20 cellular contexts compared by ENCODE assay signal in the genomic region with DNA sequence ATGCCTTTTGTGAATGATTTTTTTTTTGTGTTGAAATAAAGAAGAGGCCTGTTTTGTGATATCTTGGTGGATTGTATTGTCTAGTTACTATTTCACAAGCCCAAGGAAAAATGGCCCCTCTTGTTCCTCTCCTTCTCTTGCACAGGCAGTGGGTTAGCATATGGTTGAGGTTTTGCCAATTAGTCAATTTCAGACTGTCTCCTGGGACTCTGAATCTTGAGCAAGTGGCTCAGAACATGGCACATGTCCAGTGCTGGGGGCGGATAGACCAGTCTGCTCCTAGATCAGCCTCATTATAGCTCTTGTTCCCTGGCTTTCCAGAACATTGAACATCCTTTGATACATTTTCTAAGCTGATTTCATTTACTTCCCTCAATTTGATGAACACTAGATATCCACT.
A peak's percentile ranks its signal among the peaks of the same experiment; 100 is the strongest.
DNase-seq lines count a peak whose midpoint lies in the region; ATAC-seq, FAIRE-seq and TF ChIP-seq lines count a peak whose summit lies in the region.
"Had no signal": no experiment of that assay in that cellular context is flagged by ENCODE, and none has a peak within 500 bp of the region (broad histone marks: within the 10 kb centered on the region; RNA-seq: fewer than 3 reads in every experiment).

No MANE protein-coding gene starts in this region.

- no peaks in the 10 kb centered on the region for H3K36me3 Mint-ChIP-seq in activated T-cell treated with anti-CD3 and anti-CD28 coated beads, Interleukin-2, amount 50 U/mL, for 24 hours (ENCODE audit: low read depth)
- H3K36me3 Mint-ChIP-seq: memory B cell; stimulated activated naive B cell treated with anti-CD40 and anti-IgM and Interleukin-4, amounts not matched to agents 10 μg/mL and 1 μg/mL and 100 μg/mL, for 72 hours had no signal

- no peak for FAIRE-seq in GM12878 (lab: Jason Lieb, UNC)
- FAIRE-seq: H1, RCC 7860, TTC549 had no signal

- H3K27ac ChIP-seq in GM12878 (ENCODE audit: control insufficient read depth, insufficient read depth) (no peak overlapping the region), suprapubic skin (no peak overlapping the region)
- H3K27ac ChIP-seq: right lobe of liver, tibial artery had no signal

- SMC1A ChIA-PET in GM12878 (lab: Charles Lee; ENCODE audit: uncharacterized antibody, unreplicated experiment): no interaction called here

- TF ChIP-seq RAD21 in GM12878 (IDR thresholded peaks at IDR 0.05; ENCODE audit: insufficient read depth, low read depth, low read length): no peak

- CTCF ChIA-PET in GM12878 (lab: Yijun Ruan, JAX): interaction anchor here (1.3 to 1.5 kb wide), 2 partner anchors 23 to 55 kb away, joined by 3 read pairs; no protein-coding TSS in a partner anchor

- peak; percentile 95 for DNase-seq in DMS 273 (lab: John Stamatoyannopoulos, UW; ENCODE audit: unreplicated experiment)
- DNase-seq in NCI-H446 (lab: John Stamatoyannopoulos, UW): peak; percentile 71 to 94
- no peak for DNase-seq in GM12878 (ENCODE audit: low read depth, low spot score)
- DNase-seq in left cardiac atrium: peak; percentile 53
- DNase-seq in activated T-cell treated with anti-CD3 and anti-CD28 coated beads, Interleukin-2, amount 50 U/mL, for 24 hours: no peak
- DNase-seq in suprapubic skin (ENCODE audit: low spot score in 2 of 2): no peak
- DNase-seq: activated CD4-positive, alpha-beta T cell treated with anti-CD3 and anti-CD28 coated beads for 4 hours; COR-L47; NCI-H1417 treated with DMSO at 0.1 percent for 48 hours; stimulated activated naive B cell treated with anti-CD40 and anti-IgM and Interleukin-4, amounts not matched to agents 10 μg/mL and 1 μg/mL and 100 μg/mL, for 72 hours; tibial artery had no signal

- no peak for TF ChIP-seq POLR2A in GM12878 (IDR thresholded peaks at IDR 0.05; ENCODE audit: low read depth, low read length)
- no peak for TF ChIP-seq POLR2A in suprapubic skin (IDR thresholded peaks at IDR 0.05)

- H3K27ac Mint-ChIP-seq in activated T-cell treated with anti-CD3 and anti-CD28 coated beads, Interleukin-2, amount 50 U/mL, for 24 hours: no peak overlapping the region
- H3K27ac Mint-ChIP-seq: activated T-helper 2 cell treated with anti-CD3 and anti-CD28 coated beads, Interferon-gamma antibody, Interleukin-2, Interleukin-4, amounts not matched to agents 10 μg/mL and 5 μg/mL and 100 μg/mL, durations not matched to agents 14 hours and 24 hours and 36 hours; memory B cell; stimulated activated naive B cell treated with anti-CD40 and anti-IgM and Interleukin-4, amounts not matched to agents 10 μg/mL and 1 μg/mL and 100 μg/mL, for 72 hours had no signal

- POLR2A ChIA-PET in GM12878 (lab: Charles Lee): no interaction called here

- WGBS in GM12878 (ENCODE audit: insufficient coverage, insufficient replicate concordance, low lambda C conversion rate, missing lambda C conversion rate): 6% methylated on average over 1 of the region's 1 CpG
- WGBS in suprapubic skin: 33% methylated on average over 1 of the region's 1 CpG

- TF ChIP-seq CTCF in GM12878 (IDR thresholded peaks at IDR 0.05 in 2 of 3, conservative IDR thresholded peaks at IDR 0.05 in 1 of 3; ENCODE audit: control insufficient read depth in 2 of 3, extremely low read depth in 1 of 3, insufficient read depth in 1 of 3, low read depth in 3 of 3, low read length in 3 of 3) (no peak), suprapubic skin (IDR thresholded peaks at IDR 0.05) (no peak)

- peaks cover 3% of the 10 kb centered on the region for H3K9me3 Mint-ChIP-seq in activated T-cell treated with anti-CD3 and anti-CD28 coated beads, Interleukin-2, amount 50 U/mL, for 24 hours
- H3K9me3 Mint-ChIP-seq: memory B cell; stimulated activated naive B cell treated with anti-CD40 and anti-IgM and Interleukin-4, amounts not matched to agents 10 μg/mL and 1 μg/mL and 100 μg/mL, for 72 hours had no signal

- no peaks in the 10 kb centered on the region for H3K4me1 ChIP-seq in GM12878 (ENCODE audit: control insufficient read depth, insufficient read depth, low read length)
- no peaks in the 10 kb centered on the region for H3K4me1 ChIP-seq in suprapubic skin
- H3K4me1 ChIP-seq: right lobe of liver, tibial artery had no signal

- BruUV-seq in GM12878 (replicated peaks; lab: Mats Ljungman, UMichigan): no TSS peak

- RAD21 ChIA-PET in GM12878 (lab: Charles Lee; ENCODE audit: unreplicated experiment): no interaction called here

- no peak overlapping the region for H3K4me2 ChIP-seq in GM12878 (ENCODE audit: control insufficient read depth, insufficient read depth)

- no peaks in the 10 kb centered on the region for H3K4me1 Mint-ChIP-seq in activated T-cell treated with anti-CD3 and anti-CD28 coated beads, Interleukin-2, amount 50 U/mL, for 24 hours (ENCODE audit: low read depth)
- H3K4me1 Mint-ChIP-seq: central memory CD8-positive, alpha-beta T cell; memory B cell; stimulated activated naive B cell treated with anti-CD40 and anti-IgM and Interleukin-4, amounts not matched to agents 10 μg/mL and 1 μg/mL and 100 μg/mL, for 72 hours had no signal

- H4K20me1 ChIP-seq in GM12878 (ENCODE audit: control insufficient read depth, insufficient read depth): no peaks in the 10 kb centered on the region

- no peaks in the 10 kb centered on the region for H3K36me3 ChIP-seq in GM12878 (ENCODE audit: control insufficient read depth in 2 of 2, insufficient read depth in 2 of 2, low read length in 1 of 2)
- no peaks in the 10 kb centered on the region for H3K36me3 ChIP-seq in suprapubic skin
- H3K36me3 ChIP-seq: right lobe of liver, tibial artery had no signal

- ATAC-seq in GM12878 (peak; percentile 47; the same call in 2 of the 3 replicates), left cardiac atrium (peak; percentile 47 to 79), HG03521 (IDR thresholded peaks at IDR 0.05; ENCODE audit: unreplicated experiment) (no peak), GM19455 (IDR thresholded peaks at IDR 0.05; ENCODE audit: unreplicated experiment) (no peak)
- ATAC-seq: right lobe of liver; stimulated activated naive B cell treated with anti-CD40 and anti-IgM and Interleukin-4, amounts not matched to agents 10 μg/mL and 1 μg/mL and 100 μg/mL, for 72 hours had no signal

- in situ Hi-C loops in GM12878 (cut with MboI): no loop called here

- H3K79me2 ChIP-seq in GM12878 (ENCODE audit: control insufficient read depth, insufficient read depth, low read length): no peaks in the 10 kb centered on the region

- H3K4me3 Mint-ChIP-seq in activated T-cell treated with anti-CD3 and anti-CD28 coated beads, Interleukin-2, amount 50 U/mL, for 24 hours: no peak overlapping the region
- H3K4me3 Mint-ChIP-seq: central memory CD8-positive, alpha-beta T cell; memory B cell; stimulated activated naive B cell treated with anti-CD40 and anti-IgM and Interleukin-4, amounts not matched to agents 10 μg/mL and 1 μg/mL and 100 μg/mL, for 72 hours had no signal

- intact Hi-C loops in GM12878 (cut with micrococcal nuclease; ENCODE audit: unreplicated experiment) (no loop called here), left cardiac atrium (cut with DNase I) (no loop called here)

- no peak overlapping the region for H2AFZ ChIP-seq in GM12878 (ENCODE audit: control insufficient read depth, low read depth, low read length)

- H3K27me3 ChIP-seq in GM12878 (replicated peaks in 1 of 2; ENCODE audit: control insufficient read depth in 2 of 2, insufficient read depth in 2 of 2, low read length in 1 of 2) (no peaks in the 10 kb centered on the region), suprapubic skin (no peaks in the 10 kb centered on the region)
- H3K27me3 ChIP-seq: right lobe of liver, tibial artery had no signal

- TF ChIP-seq EP300 in GM12878 (IDR thresholded peaks at IDR 0.05; ENCODE audit: borderline replicate concordance in 1 of 2, control insufficient read depth in 1 of 2, low read depth in 2 of 2, low read length in 2 of 2): no peak
- no peak for TF ChIP-seq EP300 in suprapubic skin (IDR thresholded peaks at IDR 0.05)

- no peaks in the 10 kb centered on the region for H3K27me3 Mint-ChIP-seq in activated T-cell treated with anti-CD3 and anti-CD28 coated beads, Interleukin-2, amount 50 U/mL, for 24 hours
- H3K27me3 Mint-ChIP-seq: central memory CD8-positive, alpha-beta T cell; memory B cell; stimulated activated naive B cell treated with anti-CD40 and anti-IgM and Interleukin-4, amounts not matched to agents 10 μg/mL and 1 μg/mL and 100 μg/mL, for 72 hours had no signal

- H3K4me3 ChIP-seq in GM12878: no peak overlapping the region
- H3K4me3 ChIP-seq in suprapubic skin: no peak overlapping the region
- H3K4me3 ChIP-seq: right lobe of liver, tibial artery had no signal

- H3K9me3 ChIP-seq in GM12878 (replicated peaks; ENCODE audit: control insufficient read depth, insufficient read depth, low read length) (no peaks in the 10 kb centered on the region), suprapubic skin (no peaks in the 10 kb centered on the region)
- H3K9me3 ChIP-seq: right lobe of liver, tibial artery had no signal

- H3K9ac ChIP-seq in GM12878 (ENCODE audit: control insufficient read depth, insufficient read depth, low read length): no peak overlapping the region

TF ChIP-seq in GM12878, 131 proteins besides CTCF, POLR2A, EP300 and RAD21:
- no peak for TF ChIP-seq CBX3 (IDR thresholded peaks at IDR 0.05; ENCODE audit: borderline replicate concordance, low read depth)
- TF ChIP-seq, protein P1, sequence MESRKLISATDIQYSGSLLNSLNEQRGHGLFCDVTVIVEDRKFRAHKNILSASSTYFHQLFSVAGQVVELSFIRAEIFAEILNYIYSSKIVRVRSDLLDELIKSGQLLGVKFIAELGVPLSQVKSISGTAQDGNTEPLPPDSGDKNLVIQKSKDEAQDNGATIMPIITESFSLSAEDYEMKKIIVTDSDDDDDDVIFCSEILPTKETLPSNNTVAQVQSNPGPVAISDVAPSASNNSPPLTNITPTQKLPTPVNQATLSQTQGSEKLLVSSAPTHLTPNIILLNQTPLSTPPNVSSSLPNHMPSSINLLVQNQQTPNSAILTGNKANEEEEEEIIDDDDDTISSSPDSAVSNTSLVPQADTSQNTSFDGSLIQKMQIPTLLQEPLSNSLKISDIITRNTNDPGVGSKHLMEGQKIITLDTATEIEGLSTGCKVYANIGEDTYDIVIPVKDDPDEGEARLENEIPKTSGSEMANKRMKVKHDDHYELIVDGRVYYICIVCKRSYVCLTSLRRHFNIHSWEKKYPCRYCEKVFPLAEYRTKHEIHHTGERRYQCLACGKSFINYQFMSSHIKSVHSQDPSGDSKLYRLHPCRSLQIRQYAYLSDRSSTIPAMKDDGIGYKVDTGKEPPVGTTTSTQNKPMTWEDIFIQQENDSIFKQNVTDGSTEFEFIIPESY (IDR thresholded peaks at IDR 0.05): no peak

Comparison
In these comparisons a context has a peak if more than half of its experiments do, and no peak if none do; other contexts are left out.
1. DNase-seq: peak in DMS 273 (single experiment), NCI-H446 (2 of 2) and left cardiac atrium (single experiment); none in GM12878 (single experiment), activated T-cell treated with anti-CD3 and anti-CD28 coated beads, Interleukin-2, amount 50 U/mL, for 24 hours (single experiment) and suprapubic skin (0 of 2).
2. ATAC-seq: peak in GM12878 (single experiment) and left cardiac atrium (2 of 2); none in HG03521 (single experiment) and GM19455 (single experiment).